In the genomic region with DNA sequence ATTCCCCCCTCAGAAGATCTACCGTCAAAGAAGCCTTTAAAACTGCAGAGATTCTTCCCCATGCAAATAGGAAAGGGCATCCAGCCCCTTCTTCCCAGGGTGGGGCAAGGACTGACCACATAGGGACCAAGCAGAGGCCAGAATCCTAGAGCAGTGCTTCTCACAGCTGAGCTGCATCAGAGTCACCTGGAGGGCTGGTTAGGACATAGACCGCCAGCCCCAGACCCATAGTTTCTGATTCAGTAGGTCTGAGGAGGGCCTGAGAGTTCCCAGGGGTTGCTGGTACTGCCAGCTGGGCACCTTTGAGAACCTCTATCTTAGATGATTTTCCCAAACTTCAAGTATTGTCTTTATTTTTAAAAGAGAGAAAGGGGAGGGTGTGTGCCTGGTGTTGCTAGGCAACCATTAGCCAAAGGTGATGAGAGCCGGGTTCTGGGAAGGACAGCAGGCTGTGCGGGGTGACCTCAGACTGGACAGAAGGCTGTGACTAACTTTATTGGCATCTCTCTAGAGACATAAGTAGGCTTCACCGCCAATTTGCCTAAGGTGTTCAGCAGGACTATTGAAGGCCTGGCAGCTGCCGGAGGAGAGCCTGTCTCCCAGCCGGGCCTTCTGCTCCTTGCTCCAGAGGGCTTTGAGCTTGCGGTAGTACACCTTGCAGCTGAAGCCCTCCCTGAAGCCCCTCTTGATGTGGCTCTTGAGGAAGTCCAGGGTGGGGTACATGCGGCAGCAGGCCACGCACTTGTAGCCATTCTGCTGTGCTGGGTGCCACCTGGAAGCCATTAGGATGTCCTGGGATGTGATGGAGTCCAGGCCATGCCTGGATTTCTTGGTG, we compare ENCODE assay signal across 1 cellular context.
TF ChIP-seq lines count a peak whose summit lies in the region.

No MANE protein-coding gene starts in this region.

TF ChIP-seq in IMR-90, 13 proteins besides CTCF, POLR2A, EP300 and RAD21:
- TF ChIP-seq CEBPB (IDR thresholded peaks at IDR 0.05; ENCODE audit: low read depth, low read length) (no peak), BHLHE40 (IDR thresholded peaks at IDR 0.05; ENCODE audit: low read depth, low read length) (no peak), MXI1 (IDR thresholded peaks at IDR 0.05; ENCODE audit: borderline replicate concordance, low read depth, low read length) (no peak), SMC3 (IDR thresholded peaks at IDR 0.05; ENCODE audit: low read depth, low read length) (no peak)
